Comparison of ENCODE assay signal across 1 cellular context in the genomic region with DNA sequence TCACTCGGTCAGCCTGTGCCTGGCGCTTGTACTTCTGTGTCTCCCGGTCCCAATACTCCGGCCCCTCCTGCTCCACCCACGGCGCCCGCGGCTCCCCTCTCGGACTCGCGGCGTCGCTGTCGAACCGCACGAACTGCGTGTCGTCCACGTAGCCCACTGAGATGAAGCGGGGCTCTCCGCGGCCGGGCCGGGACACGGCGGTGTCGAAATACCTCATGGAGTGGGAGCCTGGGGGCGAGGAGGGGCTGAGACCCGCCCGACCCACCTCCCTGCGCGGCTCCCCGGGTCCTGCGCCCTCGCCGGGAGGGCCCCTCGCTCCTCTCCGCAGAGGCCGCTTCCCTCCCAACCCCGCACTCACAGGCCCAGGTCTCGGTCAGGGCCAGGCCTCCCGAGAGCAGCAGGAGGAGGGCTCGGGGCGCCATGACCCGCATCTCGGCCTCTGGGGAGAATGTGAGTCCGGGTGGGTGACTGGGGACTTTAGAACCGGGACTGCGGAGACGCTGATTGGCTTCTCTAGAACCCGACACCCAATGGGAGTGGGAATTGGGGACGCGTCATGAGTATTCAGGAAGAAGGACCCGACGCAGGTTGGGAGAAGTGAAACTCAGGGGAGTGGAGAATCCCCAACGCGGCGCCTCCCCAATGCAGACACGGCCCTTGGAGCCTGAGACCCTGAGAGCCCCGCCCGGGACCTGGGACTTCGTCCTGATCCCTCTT.
TF ChIP-seq lines count a peak whose summit lies in the region.

HLA-C (minus strand) TSS at position 452 of the 717 bp plus-strand sequence; CDS start at position 431, 21 bp downstream.

TF ChIP-seq in HEK293, 187 proteins besides CTCF, POLR2A, EP300 and RAD21 (continued from another document and continues in another):
- TF ChIP-seq ZNF645 (tag by site-specific recombination; IDR thresholded peaks at IDR 0.05) (no peak), ZNF423 (tag by site-specific recombination; IDR thresholded peaks at IDR 0.05) (peak; percentile 84; the same call in 1 of the 2 replicates), BCL11A (tag by site-specific recombination; IDR thresholded peaks at IDR 0.05; ENCODE audit: low read depth) (no peak), ZNF596 (tag by site-specific recombination; IDR thresholded peaks at IDR 0.05) (no peak), GLIS1 (tag by site-specific recombination; IDR thresholded peaks at IDR 0.05) (peak; percentile 45; the same call in 1 of the 2 replicates), ZNF843 (tag by site-specific recombination; IDR thresholded peaks at IDR 0.05) (peak; percentile 12; the same call in 1 of the 2 replicates), ZFP69B (tag by site-specific recombination; IDR thresholded peaks at IDR 0.05) (no peak), ZNF692 (tag by site-specific recombination; IDR thresholded peaks at IDR 0.05) (peak; percentile 47), ZFP37 (tag by site-specific recombination; IDR thresholded peaks at IDR 0.05) (peak; percentile 73), ZNF394 (tag by site-specific recombination; IDR thresholded peaks at IDR 0.05; ENCODE audit: borderline replicate concordance) (no peak), MZF1 (tag by site-specific recombination; IDR thresholded peaks at IDR 0.05; ENCODE audit: borderline replicate concordance) (peak; percentile 99), GLIS2 (tag by site-specific recombination; IDR thresholded peaks at IDR 0.05) (peak; percentile 88), ZNF174 (tag by site-specific recombination; IDR thresholded peaks at IDR 0.05) (no peak), ZBTB44 (tag by site-specific recombination; IDR thresholded peaks at IDR 0.05) (no peak), ZNF132 (tag by site-specific recombination; IDR thresholded peaks at IDR 0.05; ENCODE audit: borderline replicate concordance) (no peak), ZSCAN30 (tag by site-specific recombination; IDR thresholded peaks at IDR 0.05) (peak; percentile 56; the same call in 1 of the 2 replicates), GLI2 (tag by site-specific recombination; IDR thresholded peaks at IDR 0.05; ENCODE audit: borderline replicate concordance, low read depth) (no peak), ZNF529 (tag by site-specific recombination; IDR thresholded peaks at IDR 0.05; ENCODE audit: insufficient replicate concordance) (no peak), KLF9 (tag by site-specific recombination; IDR thresholded peaks at IDR 0.05; ENCODE audit: low read depth) (0 out of 2 replicates have a peak, but pooled peaks have one; percentile 7), ZBTB7A (tag by site-specific recombination; IDR thresholded peaks at IDR 0.05; ENCODE audit: low read depth) (no peak), SP7 (tag by site-specific recombination; IDR thresholded peaks at IDR 0.05) (peak; percentile 56; the same call in 1 of the 2 replicates), ZNF341 (tag by site-specific recombination; IDR thresholded peaks at IDR 0.05; ENCODE audit: low read depth) (peak; percentile 26; the same call in 1 of the 2 replicates), KLF8 (tag by site-specific recombination; IDR thresholded peaks at IDR 0.05) (peak; percentile 44), ZBTB17 (tag by site-specific recombination; IDR thresholded peaks at IDR 0.05) (no peak; the same call in 1 of the 2 replicates), ZNF391 (tag by site-specific recombination; IDR thresholded peaks at IDR 0.05; ENCODE audit: borderline replicate concordance, low read depth) (peak; percentile 80; the same call in 1 of the 2 replicates), ZNF146 (tag by site-specific recombination; IDR thresholded peaks at IDR 0.05) (no peak), ZNF549 (tag by site-specific recombination; IDR thresholded peaks at IDR 0.05) (no peak), ZNF138 (tag by site-specific recombination; IDR thresholded peaks at IDR 0.05; ENCODE audit: borderline replicate concordance) (no peak), ZNF24 (tag by site-specific recombination; IDR thresholded peaks at IDR 0.05) (0 out of 2 replicates have a peak, but pooled peaks have one; percentile 32), ZSCAN23 (tag by site-specific recombination; IDR thresholded peaks at IDR 0.05) (peak; percentile 15; the same call in 1 of the 2 replicates), ZNF561 (tag by site-specific recombination; IDR thresholded peaks at IDR 0.05; ENCODE audit: borderline replicate concordance) (no peak), ZNF324 (tag by site-specific recombination; IDR thresholded peaks at IDR 0.05) (no peak; the same call in 1 of the 2 replicates), PBX3 (CRISPR knock-in tag; IDR thresholded peaks at IDR 0.05) (peak; percentile 59; the same call in 1 of the 2 replicates), ZNF121 (tag by site-specific recombination; IDR thresholded peaks at IDR 0.05) (0 out of 2 replicates have a peak, but pooled peaks have one; percentile 12), KLF1 (tag by site-specific recombination; IDR thresholded peaks at IDR 0.05) (peak; percentile 28), ZNF335 (tag by site-specific recombination; conservative IDR thresholded peaks at IDR 0.05) (peak; percentile 82), ZNF777 (tag by site-specific recombination; IDR thresholded peaks at IDR 0.05; ENCODE audit: borderline replicate concordance) (no peak), HOXD13 (CRISPR knock-in tag; IDR thresholded peaks at IDR 0.05; ENCODE audit: borderline replicate concordance) (no peak), WT1 (tag by site-specific recombination; IDR thresholded peaks at IDR 0.05) (peak; percentile 86), ZNF501 (tag by site-specific recombination; IDR thresholded peaks at IDR 0.05) (peak; percentile 89), ZNF239 (tag by site-specific recombination; IDR thresholded peaks at IDR 0.05) (0 out of 2 replicates have a peak, but pooled peaks have one; percentile 12), ZSCAN4 (tag by site-specific recombination; IDR thresholded peaks at IDR 0.05) (no peak)
- TF ChIP-seq, protein P1, sequence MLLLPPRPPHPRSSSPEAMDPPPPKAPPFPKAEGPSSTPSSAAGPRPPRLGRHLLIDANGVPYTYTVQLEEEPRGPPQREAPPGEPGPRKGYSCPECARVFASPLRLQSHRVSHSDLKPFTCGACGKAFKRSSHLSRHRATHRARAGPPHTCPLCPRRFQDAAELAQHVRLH (tag by site-specific recombination; IDR thresholded peaks at IDR 0.05): no peak
- TF ChIP-seq, protein P2, sequence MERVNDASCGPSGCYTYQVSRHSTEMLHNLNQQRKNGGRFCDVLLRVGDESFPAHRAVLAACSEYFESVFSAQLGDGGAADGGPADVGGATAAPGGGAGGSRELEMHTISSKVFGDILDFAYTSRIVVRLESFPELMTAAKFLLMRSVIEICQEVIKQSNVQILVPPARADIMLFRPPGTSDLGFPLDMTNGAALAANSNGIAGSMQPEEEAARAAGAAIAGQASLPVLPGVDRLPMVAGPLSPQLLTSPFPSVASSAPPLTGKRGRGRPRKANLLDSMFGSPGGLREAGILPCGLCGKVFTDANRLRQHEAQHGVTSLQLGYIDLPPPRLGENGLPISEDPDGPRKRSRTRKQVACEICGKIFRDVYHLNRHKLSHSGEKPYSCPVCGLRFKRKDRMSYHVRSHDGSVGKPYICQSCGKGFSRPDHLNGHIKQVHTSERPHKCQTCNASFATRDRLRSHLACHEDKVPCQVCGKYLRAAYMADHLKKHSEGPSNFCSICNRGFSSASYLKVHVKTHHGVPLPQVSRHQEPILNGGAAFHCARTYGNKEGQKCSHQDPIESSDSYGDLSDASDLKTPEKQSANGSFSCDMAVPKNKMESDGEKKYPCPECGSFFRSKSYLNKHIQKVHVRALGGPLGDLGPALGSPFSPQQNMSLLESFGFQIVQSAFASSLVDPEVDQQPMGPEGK (tag by site-specific recombination; IDR thresholded peaks at IDR 0.05): peak; percentile 78
- TF ChIP-seq, protein P3, sequence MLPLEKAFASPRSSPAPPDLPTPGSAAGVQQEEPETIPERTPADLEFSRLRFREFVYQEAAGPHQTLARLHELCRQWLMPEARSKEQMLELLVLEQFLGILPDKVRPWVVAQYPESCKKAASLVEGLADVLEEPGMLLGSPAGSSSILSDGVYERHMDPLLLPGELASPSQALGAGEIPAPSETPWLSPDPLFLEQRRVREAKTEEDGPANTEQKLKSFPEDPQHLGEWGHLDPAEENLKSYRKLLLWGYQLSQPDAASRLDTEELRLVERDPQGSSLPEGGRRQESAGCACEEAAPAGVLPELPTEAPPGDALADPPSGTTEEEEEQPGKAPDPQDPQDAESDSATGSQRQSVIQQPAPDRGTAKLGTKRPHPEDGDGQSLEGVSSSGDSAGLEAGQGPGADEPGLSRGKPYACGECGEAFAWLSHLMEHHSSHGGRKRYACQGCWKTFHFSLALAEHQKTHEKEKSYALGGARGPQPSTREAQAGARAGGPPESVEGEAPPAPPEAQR (tag by site-specific recombination; IDR thresholded peaks at IDR 0.05): no peak
